33 cellular contexts compared by ENCODE assay signal in the genomic region with DNA sequence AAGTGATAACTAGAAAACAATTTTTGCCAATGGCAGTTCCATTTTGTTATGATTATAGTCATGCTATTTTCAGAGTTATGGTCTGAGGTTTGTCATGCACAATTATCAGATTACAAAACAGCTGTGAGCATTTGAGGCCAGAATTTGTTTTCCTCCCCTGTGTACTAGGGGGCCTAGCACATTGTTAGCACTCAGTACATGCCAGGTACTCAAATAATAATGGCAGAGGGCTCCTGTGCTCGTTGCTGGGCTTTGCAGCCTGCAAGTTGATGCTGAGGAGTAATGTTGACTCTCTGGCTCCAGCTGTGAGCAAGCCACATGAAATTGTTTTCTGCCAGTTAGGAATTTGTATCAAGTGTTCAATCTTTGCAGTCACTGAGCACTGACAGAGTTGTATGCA. TPM values are rescaled to one million over a fixed set of nuclear protein-coding genes. Genes with fewer than 3 reads are reported as not detected.
"Had no signal": no experiment of that assay in that cellular context is flagged by ENCODE, and none has a peak within 500 bp of the region (broad histone marks: within the 10 kb centered on the region; RNA-seq: fewer than 3 reads in every experiment).

No MANE protein-coding gene starts in this region.

- H3K9me3 ChIP-seq: ascending aorta, body of pancreas, MG63 had no signal

- H3K27ac ChIP-seq: ascending aorta, body of pancreas, KMS-11 had no signal

- H3K4me1 ChIP-seq: ascending aorta, body of pancreas had no signal

- DNase-seq: activated B cell treated with CpG ODN at 0.5 μM for 24 hours; activated CD4-positive, alpha-beta T cell treated with anti-CD3 and anti-CD28 coated beads for 1 hour; activated CD4-positive, alpha-beta T cell treated with anti-CD3 and anti-CD28 coated beads, Interleukin-2, amount 10 ng/mL, durations not matched to agents 24 days and 14 days; activated CD4-positive, alpha-beta T cell treated with anti-CD3 and anti-CD28 coated beads, Interleukin-2, amount 50 U/mL, for 48 hours; activated CD8-positive, alpha-beta memory T cell treated with anti-CD3 and anti-CD28 coated beads, Interleukin-2, amount 10 ng/mL, durations not matched to agents 7 days and 5 days; activated effector memory CD4-positive, alpha-beta T cell treated with Interleukin-2 at 50 U/mL for 16 hours; activated naive CD4-positive, alpha-beta T cell; activated naive CD8-positive, alpha-beta T cell treated with anti-CD3 and anti-CD28 coated beads, Interleukin-2, amount 50 U/mL, for 24 hours; activated T-cell treated with anti-CD3 and anti-CD28 coated beads, Interleukin-2, amount 50 U/mL, for 24 hours; amniotic stem cell; body of pancreas; central memory CD4-positive, alpha-beta T cell; MG63; MV-4-11; NCI-H1092 treated with DMSO at 0.1 percent for 48 hours; NCI-H1417 treated with DMSO at 0.1 percent for 48 hours; NCI-H1694; NCI-H2029; NCI-H345; NCI-H510A; NCI-H526 treated with DMSO at 0.1 percent for 48 hours; PC-3; SHP77; T-cell; T-helper 2 cell; T1000 had no signal

- H3K4me3 ChIP-seq: ascending aorta, body of pancreas, MG63 had no signal

- H3K36me3 ChIP-seq: ascending aorta, MG63 had no signal

- H3K27me3 ChIP-seq: ascending aorta, body of pancreas, MG63 had no signal

- H3K9ac ChIP-seq: KMS-11 had no signal

- FAIRE-seq: bronchial epithelial cell, RCC 7860, TTC549 had no signal

- H3K4me2 ChIP-seq: KMS-11 had no signal

- ATAC-seq: activated CD8-positive, alpha-beta memory T cell treated with anti-CD3 and anti-CD28 coated beads, Interleukin-2, amount 10 ng/mL, durations not matched to agents 7 days and 5 days; activated naive CD4-positive, alpha-beta T cell treated with anti-CD3 and anti-CD28 coated beads, Interleukin-2, amount 50 U/mL, for 72 hours; activated naive CD8-positive, alpha-beta T cell treated with anti-CD3 and anti-CD28 coated beads, Interleukin-2, amount 50 U/mL, for 24 hours; body of pancreas; PC-3; T-cell had no signal

RNA-seq across cellular contexts. Expression of gene DNAI1, which starts 6.9 kb away (rescaled TPM):
- total RNA-seq: activated B cell treated with CpG ODN at 0.5 μM for 24 hours; activated CD4-positive, alpha-beta T cell treated with anti-CD3 and anti-CD28 coated beads, Interleukin-2, amount 10 ng/mL, durations not matched to agents 24 days and 14 days; activated CD8-positive, alpha-beta memory T cell treated with anti-CD3 and anti-CD28 coated beads, Interleukin-2, amount 10 ng/mL, durations not matched to agents 7 days and 5 days; activated T-helper 1 cell treated with anti-CD3 and anti-CD28 coated beads, Interleukin-12 subunit alpha, Interleukin-12 subunit beta, Interleukin-2, Interleukin-4 antibody, amounts not matched to agents 30 ng/mL and 10 ng/mL and 1 ng/mL, durations not matched to agents 14 hours and 24 hours and 36 hours; ascending aorta; bronchial epithelial cell; PC-3; T-cell had no signal

RNA-seq across cellular contexts. Expression of gene ENHO, which starts 57.3 kb away (rescaled TPM):
- total RNA-seq: activated B cell treated with CpG ODN at 0.5 μM for 24 hours; activated CD4-positive, alpha-beta T cell treated with anti-CD3 and anti-CD28 coated beads, Interleukin-2, amount 10 ng/mL, durations not matched to agents 24 days and 14 days; activated CD8-positive, alpha-beta memory T cell treated with anti-CD3 and anti-CD28 coated beads, Interleukin-2, amount 10 ng/mL, durations not matched to agents 7 days and 5 days; activated T-helper 1 cell treated with anti-CD3 and anti-CD28 coated beads, Interleukin-12 subunit alpha, Interleukin-12 subunit beta, Interleukin-2, Interleukin-4 antibody, amounts not matched to agents 30 ng/mL and 10 ng/mL and 1 ng/mL, durations not matched to agents 14 hours and 24 hours and 36 hours; ascending aorta; bronchial epithelial cell had no signal
